Comparison of ENCODE assay signal across 12 cellular contexts in genomic region chrX:15856580-15856979, GRCh38. TPM values are rescaled to one million over a fixed set of nuclear protein-coding genes. Genes with fewer than 3 reads are reported as not detected.
DNase-seq lines count a peak whose midpoint lies in the region; ATAC-seq and TF ChIP-seq lines count a peak whose summit lies in the region.
"Had no signal": no experiment of that assay in that cellular context is flagged by ENCODE, and none has a peak within 500 bp of the region (broad histone marks: within the 10 kb centered on the region; RNA-seq: fewer than 3 reads in every experiment).

No MANE protein-coding gene starts in this region.

- H3K36me3 Mint-ChIP-seq in immature natural killer cell, result no peaks in the 10 kb centered on the region

- no peaks in the 10 kb centered on the region for H3K9me3 Mint-ChIP-seq in immature natural killer cell

- no peaks in the 10 kb centered on the region for H3K9me3 ChIP-seq in heart right ventricle
- H3K9me3 ChIP-seq in tibial nerve, result no peaks in the 10 kb centered on the region
- H3K9me3 ChIP-seq: upper lobe of left lung had no signal

- peak overlapping the region in 4 of 5 donors; percentile 10 to 96 (median 36) for H3K4me3 Mint-ChIP-seq in immature natural killer cell

- 21 to 27% methylated on average over 2 of the region's 2 CpGs for WGBS in heart right ventricle, 2 donors
- 19 to 33% methylated on average over 2 of the region's 2 CpGs for WGBS in tibial nerve, 2 donors

- H3K4me1 ChIP-seq in heart right ventricle, result peaks cover 0 to 34% (median 10%) of the 10 kb centered on the region in 9 donors
- H3K4me1 ChIP-seq in tibial nerve, result peaks cover 0 to 16% (median 0%) of the 10 kb centered on the region in 4 donors

- peak overlapping the region in 2 of 6 donors; percentile 43 to 54 for H3K27ac Mint-ChIP-seq in immature natural killer cell

- no peak for TF ChIP-seq POLR2A in tibial nerve (IDR thresholded peaks at IDR 0.05)

- H3K36me3 ChIP-seq in heart right ventricle (no peaks in the 10 kb centered on the region), tibial nerve (no peaks in the 10 kb centered on the region)
- H3K36me3 ChIP-seq: upper lobe of left lung had no signal

- H3K27ac ChIP-seq in heart right ventricle (peak overlapping the region in 8 of 10 donors; percentile 87 to 95 (median 92)), tibial nerve (peak overlapping the region; percentile 36 to 96 (median 93))

- H3K27me3 ChIP-seq in heart right ventricle (peaks cover 0 to 68% (median 0%) of the 10 kb centered on the region in 7 donors), tibial nerve (no peaks in the 10 kb centered on the region)
- H3K27me3 ChIP-seq: upper lobe of left lung had no signal

- no peak for ATAC-seq in heart right ventricle
- no peak for ATAC-seq in GM19455 (IDR thresholded peaks at IDR 0.05; ENCODE audit: unreplicated experiment)

- no peak for TF ChIP-seq EP300 in tibial nerve (IDR thresholded peaks at IDR 0.05)

- H3K27me3 Mint-ChIP-seq in immature natural killer cell (ENCODE audit: low read depth in 3 of 3), result peaks cover 14 to 22% (median 21%) of the 10 kb centered on the region in 3 donors

- H3K4me1 Mint-ChIP-seq in immature natural killer cell, result peaks cover 16 to 18% of the 10 kb centered on the region in 2 donors

- H3K4me3 ChIP-seq in heart right ventricle (peak overlapping the region in 1 of 10 donors; percentile 73), tibial nerve (no peak overlapping the region)

- DNase-seq in heart right ventricle, result no peak
- no peak for DNase-seq in cardiac septum (ENCODE audit: low spot score)
- DNase-seq in NCI-H69 (lab: John Stamatoyannopoulos, UW), result peak; percentile 57
- DNase-seq in immature natural killer cell, result no peak
- no peak for DNase-seq in tibial nerve (ENCODE audit: low spot score in 2 of 2)
- no peak for DNase-seq in T-helper 9 cell
- DNase-seq in SK-N-DZ (ENCODE audit: low spot score), result no peak
- DNase-seq: activated CD4-positive, alpha-beta T cell treated with anti-CD3 and anti-CD28 coated beads, Interleukin-2, amount 50 U/mL, for 48 hours; amniotic stem cell; NCI-H2029 treated with DMSO at 0.1 percent for 48 hours; upper lobe of left lung had no signal

- intact Hi-C loops in heart right ventricle (cut with DNase I) (no loop called here), cardiac septum (cut with DNase I) (loop anchor here (5.0 to 10.0 kb wide), 2 partner anchors 64 to 858 kb away; partner anchors contain the start of genes CTPS2, SYAP1 and ZRSR2)

- no peak for TF ChIP-seq CTCF in heart right ventricle (IDR thresholded peaks at IDR 0.05)
- TF ChIP-seq CTCF in tibial nerve (IDR thresholded peaks at IDR 0.05), result no peak

RNA-seq across cellular contexts. Expression of gene AP1S2, which starts 2.0 kb away (rescaled TPM):
- total RNA-seq in heart right ventricle, result 100 to 1,000 TPM; 112 to 191 (median 131) TPM
- polyA plus RNA-seq in heart right ventricle, result 10 to 100 TPM; 47.4 to 60.2 TPM
- 198 TPM for total RNA-seq in cardiac septum
- 10 to 100 TPM; 49.2 to 83.4 (median 71.3) TPM for polyA plus RNA-seq in immature natural killer cell
- total RNA-seq in tibial nerve, result 100 to 1,000 TPM in 1 of 4 donors, 10 to 100 TPM in 3; 67.5 to 127 (median 95.3) TPM
- polyA plus RNA-seq in SK-N-DZ (2014; cell fraction: cytosol; rRNA removed), result 105 and 151 TPM in 2 replicates
- polyA plus RNA-seq in SK-N-DZ (2014; cell fraction: nucleus; rRNA removed), result 67.9 and 88.9 TPM in 2 replicates
